In the genomic region with DNA sequence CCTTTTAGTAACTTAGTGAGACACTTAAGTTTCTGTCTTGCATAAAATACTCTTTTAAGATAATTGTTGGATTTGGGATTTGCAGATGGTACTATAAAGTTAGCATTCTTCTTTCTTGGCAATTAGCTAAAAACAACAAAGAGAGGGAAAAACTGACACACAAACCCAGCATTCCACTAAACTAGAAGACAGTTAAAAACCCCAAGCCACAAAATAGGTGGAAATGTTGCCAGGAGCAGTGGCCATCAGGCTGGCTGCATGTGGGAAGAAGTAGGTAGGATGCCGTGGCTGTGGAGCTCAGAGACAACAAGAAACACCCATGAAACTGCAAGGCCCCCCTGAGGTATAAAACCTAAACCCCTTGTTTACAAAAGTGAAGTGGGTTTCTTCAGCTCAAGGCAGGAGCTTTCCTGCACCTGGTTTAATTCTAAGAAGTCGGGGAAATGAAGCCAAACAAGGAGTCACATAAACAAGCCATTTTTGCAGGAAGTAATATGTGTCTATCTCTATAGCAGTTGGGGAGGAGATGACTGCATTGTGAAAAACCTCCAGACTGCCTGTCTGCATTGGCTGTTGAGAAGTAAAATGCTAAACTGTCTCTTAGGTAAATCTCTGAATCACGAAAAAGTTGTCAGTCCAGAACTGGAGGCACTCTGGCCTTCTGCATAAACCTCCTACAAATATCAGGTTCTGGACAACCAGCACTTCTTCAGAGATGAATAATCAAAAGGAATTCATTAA, we compare ENCODE assay signal across 16 cellular contexts. TPM values are rescaled to one million over a fixed set of nuclear protein-coding genes. Genes with fewer than 3 reads are reported as not detected.
DNase-seq lines count a peak whose midpoint lies in the region; ATAC-seq and TF ChIP-seq lines count a peak whose summit lies in the region.
"Had no signal": no experiment of that assay in that cellular context is flagged by ENCODE, and none has a peak within 500 bp of the region (broad histone marks: within the 10 kb centered on the region; RNA-seq: fewer than 3 reads in every experiment).

No MANE protein-coding gene starts in this region.

- H3K4me1 Mint-ChIP-seq in central memory CD8-positive, alpha-beta T cell = peaks cover 68% of the 10 kb centered on the region
- H3K4me1 Mint-ChIP-seq in nephron = peaks cover 12% of the 10 kb centered on the region

- peaks cover 77% of the 10 kb centered on the region for H3K79me2 ChIP-seq in PC-3 (ENCODE audit: low read length)

- no peaks in the 10 kb centered on the region for H3K9me2 ChIP-seq in PC-3 (replicated peaks; ENCODE audit: low read length)

- H3K4me3 ChIP-seq in PC-3 (ENCODE audit: low read length) = peak overlapping the region; percentile 42; the same call in 1 of the 2 replicates
- H3K4me3 ChIP-seq: coronary artery, Peyer's patch, tibial nerve had no signal

- peaks cover 15% of the 10 kb centered on the region for H3K36me3 ChIP-seq in PC-3 (ENCODE audit: low read depth, low read length)

- H3K27ac ChIP-seq in PC-3 (ENCODE audit: low read length) = peak overlapping the region; percentile 62
- H3K27ac ChIP-seq in substantia nigra (ENCODE audit: low read depth, low read length, poor library complexity, severe bottlenecking) = no peak overlapping the region
- H3K27ac ChIP-seq: coronary artery, Peyer's patch, tibial nerve had no signal

- H3K36me3 Mint-ChIP-seq in central memory CD8-positive, alpha-beta T cell (ENCODE audit: insufficient read depth) = peaks cover 49% of the 10 kb centered on the region
- peaks cover 68% of the 10 kb centered on the region for H3K36me3 Mint-ChIP-seq in nephron (ENCODE audit: low read depth)

- no peaks in the 10 kb centered on the region for H3K9me3 ChIP-seq in PC-3 (ENCODE audit: low read length)
- H3K9me3 ChIP-seq: Peyer's patch, tibial nerve had no signal

- peak; percentile 58 for DNase-seq in GM03348 (ENCODE audit: low spot score)
- peak; percentile 77 for DNase-seq in PC-3
- no peak for DNase-seq in central memory CD8-positive, alpha-beta T cell (ENCODE audit: low spot score in 2 of 2)
- no peak for DNase-seq in substantia nigra (lab: John Stamatoyannopoulos, UW)
- no peak for DNase-seq in stimulated activated naive CD4-positive, alpha-beta T cell treated with Interleukin-2 at 50 U/mL for 16 hours (lab: John Stamatoyannopoulos, UW)
- no peak for DNase-seq in cortex of kidney (lab: John Stamatoyannopoulos, UW)
- no peak for DNase-seq in NCI-H2227 (lab: John Stamatoyannopoulos, UW; ENCODE audit: unreplicated experiment)
- DNase-seq: activated CD4-positive, alpha-beta T cell treated with anti-CD3 and anti-CD28 coated beads for 48 hours; GDM1; NCI-H187; nucleus accumbens; Peyer's patch; stimulated activated CD4-positive, alpha-beta T cell treated with anti-CD3 and anti-CD28 coated beads, Interleukin-2, amount 100 ng/mL, for 48 hours had no signal

- H3K4me3 Mint-ChIP-seq in central memory CD8-positive, alpha-beta T cell = peak overlapping the region; percentile 18
- H3K4me3 Mint-ChIP-seq in nephron = no peak overlapping the region

- no peak for TF ChIP-seq CTCF in PC-3 (conservative IDR thresholded peaks at IDR 0.05; ENCODE audit: low read depth, low read length)
- TF ChIP-seq CTCF in nephron (IDR thresholded peaks at IDR 0.05; ENCODE audit: unreplicated experiment in 3 of 3) = no peak

- H3K9me3 Mint-ChIP-seq in central memory CD8-positive, alpha-beta T cell = no peaks in the 10 kb centered on the region
- no peaks in the 10 kb centered on the region for H3K9me3 Mint-ChIP-seq in nephron

- H3K27ac Mint-ChIP-seq in central memory CD8-positive, alpha-beta T cell (ENCODE audit: low read depth) = peak overlapping the region; percentile 34
- H3K27ac Mint-ChIP-seq in nephron = peak overlapping the region in 2 of 3 experiments; percentile 12 to 24

- H2AFZ ChIP-seq in PC-3 (ENCODE audit: low read length) = no peak overlapping the region

- H3K4me2 ChIP-seq in PC-3 (ENCODE audit: low read length) = peak overlapping the region; percentile 65

- H4K20me1 ChIP-seq in PC-3 (ENCODE audit: low read length) = 0 out of 2 replicates have a peak, but pooled peaks cover 3% of the 10 kb centered on the region

- peaks cover 25% of the 10 kb centered on the region for H3K4me1 ChIP-seq in PC-3 (ENCODE audit: insufficient read depth, low read length)
- H3K4me1 ChIP-seq: Peyer's patch had no signal

- no peaks in the 10 kb centered on the region for H3K27me3 Mint-ChIP-seq in central memory CD8-positive, alpha-beta T cell
- no peaks in the 10 kb centered on the region for H3K27me3 Mint-ChIP-seq in nephron (ENCODE audit: low read depth)

- no peaks in the 10 kb centered on the region for H3K27me3 ChIP-seq in PC-3 (ENCODE audit: low read length)
- H3K27me3 ChIP-seq: Peyer's patch, tibial nerve had no signal

- ATAC-seq in PC-3 = peak; percentile 76
- no peak for ATAC-seq in central memory CD8-positive, alpha-beta T cell (replicated peaks; ENCODE audit: extremely low read depth, poor library complexity, severe bottlenecking)

- BruUV-seq in PC-3 (replicated peaks; lab: Mats Ljungman, UMichigan) = no TSS peak

- POLR2A ChIA-PET in PC-3 (lab: Charles Lee; ENCODE audit: unreplicated experiment) = no interaction called here

- no peak overlapping the region for H3K9ac ChIP-seq in PC-3 (ENCODE audit: low read length)

- CTCF ChIA-PET in PC-3 (lab: Charles Lee) = interaction anchor here (0.6 kb wide), 1 partner anchor 137 kb away, joined by 3 read pairs; no protein-coding TSS in a partner anchor

- intact Hi-C loops in PC-3 (cut with micrococcal nuclease) = no loop called here

- no peaks in the 10 kb centered on the region for H3F3A ChIP-seq in PC-3 (ENCODE audit: low read length, unreplicated experiment)

RNA-seq across cellular contexts. Expression of a gene that starts 9.5 kb away (rescaled TPM):
- total RNA-seq in PC-3 (2014; rRNA removed) = 14.9 and 32.0 TPM in 2 replicates

Comparison
In these comparisons a context has a peak if more than half of its experiments do, and no peak if none do; other contexts are left out.
1. DNase-seq: peak in GM03348 (single experiment) and PC-3 (single experiment); none in central memory CD8-positive, alpha-beta T cell (0 of 2), substantia nigra (0 of 49), stimulated activated naive CD4-positive, alpha-beta T cell treated with Interleukin-2 at 50 U/mL for 16 hours (single experiment), cortex of kidney (single experiment) and NCI-H2227 (single experiment).